Comparison of ENCODE assay signal across 1 cellular context in genomic region chrX:72539822-72540221, GRCh38.
TF ChIP-seq lines count a peak whose summit lies in the region.

No MANE protein-coding gene starts in this region.

TF ChIP-seq in GM23338, 12 proteins besides CTCF, POLR2A, EP300 and RAD21 (continued from another document):
- TF ChIP-seq ZNF462 (CRISPR knock-in tag; IDR thresholded peaks at IDR 0.05), result no peak
- no peak for TF ChIP-seq NANOG (IDR thresholded peaks at IDR 0.05; ENCODE audit: borderline replicate concordance)
- no peak for TF ChIP-seq CREB1 (CRISPR knock-in tag; IDR thresholded peaks at IDR 0.05; ENCODE audit: low read depth)
- TF ChIP-seq REST (IDR thresholded peaks at IDR 0.05; ENCODE audit: unreplicated experiment), result no peak
